Comparison of ENCODE assay signal across 8 cellular contexts in the genomic region with DNA sequence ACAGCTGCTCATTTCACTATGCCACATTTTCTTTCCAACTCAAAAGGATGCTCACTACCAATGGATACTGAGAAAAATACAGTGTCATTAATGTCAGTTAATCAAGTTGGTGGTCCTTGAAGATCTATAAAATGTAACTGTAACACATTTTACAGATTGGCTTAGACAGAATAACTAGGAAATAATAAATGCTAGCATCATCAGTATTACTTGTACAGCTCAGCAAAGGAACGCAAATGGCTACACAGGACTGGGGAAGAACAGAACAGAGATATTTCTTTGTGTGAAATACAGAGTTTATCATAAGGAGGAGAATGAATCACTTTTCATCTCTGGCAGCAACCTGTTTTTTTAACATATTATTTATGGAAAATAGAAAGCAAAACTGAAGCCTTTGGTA. TPM values are rescaled to one million over a fixed set of nuclear protein-coding genes. Genes with fewer than 3 reads are reported as not detected.
A peak's percentile ranks its signal among the peaks of the same experiment; 100 is the strongest.
DNase-seq lines count a peak whose midpoint lies in the region; ATAC-seq and TF ChIP-seq lines count a peak whose summit lies in the region.

No MANE protein-coding gene starts in this region.

- peak overlapping the region; percentile 89 for H3K27ac ChIP-seq in lower lobe of right lung

- H3K9me3 ChIP-seq in lower lobe of right lung = no peaks in the 10 kb centered on the region

- POLR2A ChIA-PET in AG04449 (lab: Yijun Ruan, JAX) = no interaction called here

- H3K27ac Mint-ChIP-seq in activated T-helper 17 cell treated with anti-CD3 and anti-CD28 coated beads, Interleukin-2, amount 50 U/mL, for 72 hours = peak overlapping the region; percentile 88

- H3K4me3 ChIP-seq in AG04449 (ENCODE audit: low read depth, low read length) (peak overlapping the region; percentile 50), lower lobe of right lung (peak overlapping the region; percentile 42)

- in situ Hi-C loops in ACHN (cut with HindIII; ENCODE audit: low pct_ligation_motif_present, low pct_unique_long_range_greater_than_20kb, low sequenced_read_pairs) = no loop called here

- peaks cover 39% of the 10 kb centered on the region for H3K4me1 ChIP-seq in lower lobe of right lung

- H3K36me3 ChIP-seq in lower lobe of right lung = no peaks in the 10 kb centered on the region

- CTCF ChIA-PET in AG04449 (lab: Yijun Ruan, JAX) = no interaction called here

- no peaks in the 10 kb centered on the region for H3K27me3 Mint-ChIP-seq in activated T-helper 17 cell treated with anti-CD3 and anti-CD28 coated beads, Interleukin-2, amount 50 U/mL, for 72 hours

- intact Hi-C loops in lower lobe of right lung (cut with DNase I) = no loop called here

- no peaks in the 10 kb centered on the region for H3K27me3 ChIP-seq in lower lobe of right lung (ENCODE audit: low read depth)

- DNase-seq in AG04449 (ENCODE audit: low read depth, low spot score) (no peak), lower lobe of right lung (no peak), ACHN (no peak), T1000 (lab: John Stamatoyannopoulos, UW) (no peak), NCI-H1694 (lab: John Stamatoyannopoulos, UW) (no peak), T-helper 9 cell (no peak)

- peak overlapping the region; percentile 75 for H3K4me3 Mint-ChIP-seq in activated T-helper 17 cell treated with anti-CD3 and anti-CD28 coated beads, Interleukin-2, amount 50 U/mL, for 72 hours

- no peaks in the 10 kb centered on the region for H3K9me3 Mint-ChIP-seq in activated T-helper 17 cell treated with anti-CD3 and anti-CD28 coated beads, Interleukin-2, amount 50 U/mL, for 72 hours

- peak; percentile 2 for ATAC-seq in GM21717 (IDR thresholded peaks at IDR 0.05; ENCODE audit: unreplicated experiment)
- ATAC-seq in activated T-helper 17 cell treated with anti-CD3 and anti-CD28 coated beads, Interleukin-2, amount 50 U/mL, for 72 hours (replicated peaks) = no peak
- ATAC-seq in lower lobe of right lung = no peak

- no peaks in the 10 kb centered on the region for H3K36me3 Mint-ChIP-seq in activated T-helper 17 cell treated with anti-CD3 and anti-CD28 coated beads, Interleukin-2, amount 50 U/mL, for 72 hours (ENCODE audit: low read depth)

- TF ChIP-seq CTCF in AG04449 (IDR thresholded peaks at IDR 0.05; ENCODE audit: insufficient read depth, low read length, missing control alignments) = no peak
- no peak for TF ChIP-seq CTCF in lower lobe of right lung (IDR thresholded peaks at IDR 0.05)

- peaks cover 9% of the 10 kb centered on the region for H3K4me1 Mint-ChIP-seq in activated T-helper 17 cell treated with anti-CD3 and anti-CD28 coated beads, Interleukin-2, amount 50 U/mL, for 72 hours

RNA-seq across cellular contexts. Expression of gene QKI, which starts 8.2 kb away (rescaled TPM):
- total RNA-seq in activated T-helper 17 cell treated with anti-CD3 and anti-CD28 coated beads, Interleukin-2, amount 50 U/mL, for 72 hours = 10 to 100 TPM; 41.3 to 49.0 TPM
- 247 TPM for total RNA-seq in lower lobe of right lung
